In the genomic region with DNA sequence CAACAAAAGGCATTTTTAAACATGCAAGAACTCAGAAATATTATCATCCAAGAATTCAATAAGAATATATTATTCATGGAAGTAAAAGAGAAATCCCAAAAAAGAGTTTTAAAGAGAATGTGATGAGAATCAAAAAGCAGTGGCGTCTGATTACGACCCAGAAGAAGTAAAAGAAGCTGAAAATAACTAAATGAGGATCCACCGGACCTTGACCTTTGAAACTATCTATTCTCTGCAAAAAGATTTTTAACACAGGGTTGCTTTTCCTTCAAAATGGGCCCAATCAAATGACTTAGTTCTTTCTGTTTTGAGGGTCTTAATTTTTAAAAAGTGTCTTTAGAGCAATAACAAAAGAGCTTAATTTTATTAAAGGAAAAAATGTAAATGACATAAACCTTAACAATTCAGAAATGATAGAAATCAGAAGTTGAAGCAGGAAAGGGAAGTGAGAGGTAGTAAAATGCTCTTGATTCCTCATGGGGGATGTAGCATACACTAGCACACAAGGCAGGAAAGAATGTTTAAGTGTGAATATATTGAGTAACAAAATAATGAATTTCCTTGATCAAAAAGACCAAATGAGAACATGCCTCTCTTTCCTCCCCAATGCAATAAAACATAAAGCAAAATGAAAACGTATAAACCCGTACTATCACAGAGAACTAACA, we compare ENCODE assay signal across 22 cellular contexts.
DNase-seq lines count a peak whose midpoint lies in the region; ATAC-seq and TF ChIP-seq lines count a peak whose summit lies in the region.
"Had no signal": no experiment of that assay in that cellular context is flagged by ENCODE, and none has a peak within 500 bp of the region (broad histone marks: within the 10 kb centered on the region; RNA-seq: fewer than 3 reads in every experiment).

No MANE protein-coding gene starts in this region.

- DNase-seq in NOMO-1 treated with dmso at 0.1 percent for 144 hours (lab: John Stamatoyannopoulos, UW; ENCODE audit: unreplicated experiment) (peak; percentile 24), spleen (no peak), H4 (ENCODE audit: low spot score) (no peak), 8988T (no peak)
- DNase-seq: activated CD4-positive, alpha-beta memory T cell treated with anti-CD3 and anti-CD28 coated beads, Interleukin-2, amount 10 ng/mL, durations not matched to agents 7 days and 5 days; activated gamma-delta T cell; body of pancreas; cerebellar nuclear complex; DMS53; GDM1; glutamatergic neuron; lower lobe of right lung; NCI-H1105 treated with DMSO at 0.1 percent for 48 hours; NCI-H2029 treated with DMSO at 0.1 percent for 48 hours; NCI-H2227 treated with DMSO at 0.1 percent for 48 hours; PC-3; SW 1271 had no signal

- H3K4me1 ChIP-seq in spleen = peaks cover 0 to 28% (median 1%) of the 10 kb centered on the region in 6 donors
- H3K4me1 ChIP-seq: body of pancreas, lower lobe of right lung had no signal

- TF ChIP-seq CTCF in spleen (IDR thresholded peaks at IDR 0.05 in 8 of 11, conservative IDR thresholded peaks at IDR 0.05 in 3 of 11) = no peak

- H3K27me3 ChIP-seq in spleen (replicated peaks in 1 of 7) = no peaks in the 10 kb centered on the region
- H3K27me3 ChIP-seq: body of pancreas had no signal

- peaks cover 0 to 5% (median 0%) of the 10 kb centered on the region in 8 donors for H3K9me3 ChIP-seq in spleen
- H3K9me3 ChIP-seq: body of pancreas, lower lobe of right lung had no signal

- H3K36me3 ChIP-seq in spleen = no peaks in the 10 kb centered on the region
- H3K36me3 ChIP-seq: lower lobe of right lung had no signal

- no peak for TF ChIP-seq POLR2A in spleen (IDR thresholded peaks at IDR 0.05)

- WGBS in spleen, 5 donors = 52 to 74% (median 66%) methylated on average over 5 of the region's 5 CpGs

- ATAC-seq in GM18511 (IDR thresholded peaks at IDR 0.05; ENCODE audit: unreplicated experiment) (peak; percentile 79), HG02798 (IDR thresholded peaks at IDR 0.05; ENCODE audit: poor library complexity, unreplicated experiment) (peak; percentile 62), GM19328 (IDR thresholded peaks at IDR 0.05; ENCODE audit: unreplicated experiment) (no peak)
- ATAC-seq: activated CD4-positive, CD25-positive, alpha-beta regulatory T cell treated with anti-CD3 and anti-CD28 coated beads, Interleukin-2, amount 50 U/mL, for 24 hours; body of pancreas; lower lobe of right lung; PC-3; Right ventricle myocardium inferior had no signal

- intact Hi-C loops in spleen (cut with DNase I; ENCODE audit: low total_unique reads) = no loop called here

- H3K4me3 ChIP-seq in spleen = no peak overlapping the region
- H3K4me3 ChIP-seq: body of pancreas, lower lobe of right lung had no signal

- peak overlapping the region in 6 of 8 donors; percentile 2 to 58 (median 24) for H3K27ac ChIP-seq in spleen
- H3K27ac ChIP-seq: body of pancreas, lower lobe of right lung had no signal
